In genomic region chr11:2418961-2419360, GRCh38 we compare ENCODE assay signal across 14 cellular contexts. TPM values are rescaled to one million over a fixed set of nuclear protein-coding genes. Genes with fewer than 3 reads are reported as not detected.
DNase-seq lines count a peak whose midpoint lies in the region; ATAC-seq and TF ChIP-seq lines count a peak whose summit lies in the region.
"Had no signal": no experiment of that assay in that cellular context is flagged by ENCODE, and none has a peak within 500 bp of the region (broad histone marks: within the 10 kb centered on the region; RNA-seq: fewer than 3 reads in every experiment).

No MANE protein-coding gene starts in this region.

- H4K91ac ChIP-seq in neuronal stem cell (ENCODE audit: low read depth, low read length, poor library complexity), result no peak overlapping the region

- H2BK15ac ChIP-seq in neuronal stem cell (ENCODE audit: low read length), result peak overlapping the region; percentile 100

- no peaks in the 10 kb centered on the region for H3K27me3 Mint-ChIP-seq in activated CD4-positive, alpha-beta T cell treated with anti-CD3 and anti-CD28 coated beads, Interleukin-2, amount 10 ng/mL, durations not matched to agents 7 days and 5 days
- H3K27me3 Mint-ChIP-seq in activated CD4-positive, alpha-beta T cell treated with anti-CD3 and anti-CD28 coated beads for 36 hours, result no peaks in the 10 kb centered on the region
- H3K27me3 Mint-ChIP-seq in T-helper 17 cell, result no peaks in the 10 kb centered on the region

- H3K9me3 ChIP-seq in heart left ventricle (no peaks in the 10 kb centered on the region), left ventricle myocardium inferior (replicated peaks) (no peaks in the 10 kb centered on the region), T-helper 17 cell (ENCODE audit: control insufficient read depth, low read length, poor library complexity, severe bottlenecking) (no peaks in the 10 kb centered on the region), neuronal stem cell (replicated peaks in 1 of 2; ENCODE audit: control insufficient read depth in 2 of 2, insufficient read depth in 1 of 2, low read depth in 1 of 2, low read length in 2 of 2) (no peaks in the 10 kb centered on the region)
- H3K9me3 ChIP-seq: A549; BLaER1 treated with 17β-estradiol and CSF1 and Interleukin-3, amounts not matched to agents 10 nM and 100 nM had no signal

- TF ChIP-seq POLR2A in heart left ventricle (IDR thresholded peaks at IDR 0.05), result no peak

- H3K79me1 ChIP-seq in neuronal stem cell (ENCODE audit: low read depth, low read length), result peaks cover 2% of the 10 kb centered on the region

- peak overlapping the region; percentile 65 for H4K8ac ChIP-seq in neuronal stem cell (ENCODE audit: low read depth, low read length)

- H3K4me3 Mint-ChIP-seq in activated CD4-positive, alpha-beta T cell treated with anti-CD3 and anti-CD28 coated beads, Interleukin-2, amount 10 ng/mL, durations not matched to agents 7 days and 5 days, result no peak overlapping the region
- no peak overlapping the region for H3K4me3 Mint-ChIP-seq in activated CD4-positive, alpha-beta T cell treated with anti-CD3 and anti-CD28 coated beads for 36 hours
- no peak overlapping the region for H3K4me3 Mint-ChIP-seq in T-helper 17 cell
- H3K4me3 Mint-ChIP-seq: CD8-positive, alpha-beta T cell; GM23338 had no signal

- ATAC-seq in activated CD4-positive, alpha-beta T cell treated with anti-CD3 and anti-CD28 coated beads for 36 hours, result no peak
- ATAC-seq in heart left ventricle, result no peak
- no peak for ATAC-seq in T-helper 17 cell
- no peak for ATAC-seq in HG02763 (IDR thresholded peaks at IDR 0.05; ENCODE audit: unreplicated experiment)

- H3K27me3 ChIP-seq in heart left ventricle (peaks cover 0 to 13% (median 0%) of the 10 kb centered on the region in 9 donors), left ventricle myocardium inferior (ENCODE audit: low read depth) (peaks cover 27% of the 10 kb centered on the region), neuronal stem cell (ENCODE audit: control insufficient read depth in 3 of 3, insufficient read depth in 3 of 3, low read depth in 1 of 3, low read length in 3 of 3) (no peaks in the 10 kb centered on the region)

- H3K4me1 Mint-ChIP-seq in activated CD4-positive, alpha-beta T cell treated with anti-CD3 and anti-CD28 coated beads, Interleukin-2, amount 10 ng/mL, durations not matched to agents 7 days and 5 days, result no peaks in the 10 kb centered on the region
- H3K4me1 Mint-ChIP-seq in activated CD4-positive, alpha-beta T cell treated with anti-CD3 and anti-CD28 coated beads for 36 hours, result no peaks in the 10 kb centered on the region
- no peaks in the 10 kb centered on the region for H3K4me1 Mint-ChIP-seq in T-helper 17 cell

- H3K36me3 ChIP-seq in heart left ventricle (no peaks in the 10 kb centered on the region), left ventricle myocardium inferior (no peaks in the 10 kb centered on the region), neuronal stem cell (replicated peaks in 1 of 2; ENCODE audit: control insufficient read depth in 2 of 2, insufficient read depth in 2 of 2, low read length in 2 of 2) (no peaks in the 10 kb centered on the region)
- H3K36me3 ChIP-seq: BLaER1 treated with 17β-estradiol and CSF1 and Interleukin-3, amounts not matched to agents 10 nM and 100 nM had no signal

- 55 to 77% (median 66%) methylated on average over 9 of the region's 9 CpGs for WGBS in heart left ventricle, 4 donors
- no CpG with 5 or more reads among the region's 9 CpGs for WGBS in neuronal stem cell (ENCODE audit: extremely low coverage in 2 of 2, insufficient read length in 2 of 2, insufficient replicate concordance in 1 of 2), 2 donors

- H2AFZ ChIP-seq in neuronal stem cell (ENCODE audit: low read length), result peak overlapping the region; percentile 29
- H2AFZ ChIP-seq: GM23338 had no signal

- peak overlapping the region; percentile 73 for H3K23ac ChIP-seq in neuronal stem cell (ENCODE audit: low read depth, low read length, poor library complexity)

- peak overlapping the region; percentile 82 for H2BK12ac ChIP-seq in neuronal stem cell (ENCODE audit: low read length)

- H3K27ac ChIP-seq in heart left ventricle (no peak overlapping the region), left ventricle myocardium inferior (replicated peaks) (no peak overlapping the region), neuronal stem cell (replicated peaks; ENCODE audit: low read length) (no peak overlapping the region)
- H3K27ac ChIP-seq: 22Rv1; A549; BLaER1 treated with 17β-estradiol and CSF1 and Interleukin-3, amounts not matched to agents 10 nM and 100 nM had no signal

- no peak overlapping the region for H3K4me2 ChIP-seq in neuronal stem cell (ENCODE audit: insufficient read depth, low read length, poor library complexity, severe bottlenecking)
- H3K4me2 ChIP-seq: GM23338 had no signal

- H3K9me3 Mint-ChIP-seq in activated CD4-positive, alpha-beta T cell treated with anti-CD3 and anti-CD28 coated beads, Interleukin-2, amount 10 ng/mL, durations not matched to agents 7 days and 5 days, result no peaks in the 10 kb centered on the region
- no peaks in the 10 kb centered on the region for H3K9me3 Mint-ChIP-seq in activated CD4-positive, alpha-beta T cell treated with anti-CD3 and anti-CD28 coated beads for 36 hours (ENCODE audit: low read depth)
- H3K9me3 Mint-ChIP-seq: CD8-positive, alpha-beta T cell; GM23338 had no signal

- TF ChIP-seq CTCF in heart left ventricle (IDR thresholded peaks at IDR 0.05) (no peak), left ventricle myocardium inferior (IDR thresholded peaks at IDR 0.05; ENCODE audit: borderline replicate concordance) (no peak)

- H2BK120ac ChIP-seq in neuronal stem cell (ENCODE audit: low read depth, low read length), result no peak overlapping the region

- H3K27ac Mint-ChIP-seq in activated CD4-positive, alpha-beta T cell treated with anti-CD3 and anti-CD28 coated beads, Interleukin-2, amount 10 ng/mL, durations not matched to agents 7 days and 5 days, result peak overlapping the region; percentile 41
- H3K27ac Mint-ChIP-seq in activated CD4-positive, alpha-beta T cell treated with anti-CD3 and anti-CD28 coated beads for 36 hours, result no peak overlapping the region
- peak overlapping the region; percentile 37 for H3K27ac Mint-ChIP-seq in T-helper 17 cell
- H3K27ac Mint-ChIP-seq: CD8-positive, alpha-beta T cell; GM23338 had no signal

- intact Hi-C loops in activated CD4-positive, alpha-beta T cell treated with anti-CD3 and anti-CD28 coated beads for 36 hours (cut with DNase I, micrococcal nuclease), result loop anchor here (1.0 kb wide), 2 partner anchors 19 to 222 kb away; partner anchors contain the start of gene TSSC4 (in 1 of the 2)
- intact Hi-C loops in heart left ventricle (cut with DNase I) (loop anchor here in 6 of 10 donors (1.0 to 5.0 kb wide), 4 partner anchors 112 to 222 kb away; no protein-coding TSS in a partner anchor), left ventricle myocardium inferior (cut with micrococcal nuclease) (loop anchor here (10.0 kb wide), 1 partner anchor 224 kb away; no protein-coding TSS in a partner anchor)

- H3K36me3 Mint-ChIP-seq in activated CD4-positive, alpha-beta T cell treated with anti-CD3 and anti-CD28 coated beads, Interleukin-2, amount 10 ng/mL, durations not matched to agents 7 days and 5 days (ENCODE audit: low read depth), result no peaks in the 10 kb centered on the region
- no peaks in the 10 kb centered on the region for H3K36me3 Mint-ChIP-seq in activated CD4-positive, alpha-beta T cell treated with anti-CD3 and anti-CD28 coated beads for 36 hours (ENCODE audit: low read depth)
- H3K36me3 Mint-ChIP-seq in T-helper 17 cell (ENCODE audit: low read depth), result no peaks in the 10 kb centered on the region
- H3K36me3 Mint-ChIP-seq: CD8-positive, alpha-beta T cell had no signal

- H2AK5ac ChIP-seq in neuronal stem cell (ENCODE audit: low read depth, low read length), result peak overlapping the region; percentile 97

- no peak overlapping the region for H3K4me3 ChIP-seq in heart left ventricle
- H3K4me3 ChIP-seq in left ventricle myocardium inferior, result no peak overlapping the region
- H3K4me3 ChIP-seq in neuronal stem cell (ENCODE audit: low read length in 2 of 2), result no peak overlapping the region
- H3K4me3 ChIP-seq: A549; BLaER1 treated with 17β-estradiol and CSF1 and Interleukin-3, amounts not matched to agents 10 nM and 100 nM; GM23338 had no signal

- no peak overlapping the region for H2BK5ac ChIP-seq in neuronal stem cell (ENCODE audit: low read length)

- CTCF ChIA-PET in activated CD4-positive, alpha-beta T cell treated with anti-CD3 and anti-CD28 coated beads, Interleukin-2, amount 10 ng/mL, durations not matched to agents 7 days and 5 days (lab: Charles Lee), result interaction anchor here (0.8 to 7.4 kb wide), 21 partner anchors 9 to 586 kb away, joined by 3 to 134 read pairs (median 4); partner anchors contain the start of genes C11orf21, TSPAN32 and TSSC4
- CTCF ChIA-PET in activated CD4-positive, alpha-beta T cell treated with anti-CD3 and anti-CD28 coated beads for 36 hours (lab: Charles Lee), result interaction anchor here (0.8 to 5.1 kb wide), 15 partner anchors 18 to 469 kb away, joined by 3 to 102 read pairs (median 6); partner anchors contain the start of genes C11orf21, TSPAN32 and TSSC4

- H3K4me1 ChIP-seq in heart left ventricle (peaks cover 0 to 13% (median 0%) of the 10 kb centered on the region in 12 donors), left ventricle myocardium inferior (peaks cover 13% of the 10 kb centered on the region), neuronal stem cell (ENCODE audit: control insufficient read depth in 2 of 2, insufficient read depth in 1 of 2, low read depth in 1 of 2, low read length in 2 of 2) (peaks cover 4 to 10% of the 10 kb centered on the region in 2 donors)
- H3K4me1 ChIP-seq: A549 had no signal

- H3K18ac ChIP-seq in neuronal stem cell (ENCODE audit: low read length), result no peak overlapping the region

- H3K4ac ChIP-seq in neuronal stem cell (ENCODE audit: low read length), result peak overlapping the region; percentile 95

- H3K9ac ChIP-seq in neuronal stem cell (ENCODE audit: low read depth, low read length, poor library complexity), result peak overlapping the region; percentile 77
- H3K9ac ChIP-seq: BLaER1 treated with 17β-estradiol and CSF1 and Interleukin-3, amounts not matched to agents 10 nM and 100 nM had no signal

- no peak overlapping the region for H3K14ac ChIP-seq in neuronal stem cell (ENCODE audit: low read length)

- no peak for DNase-seq in activated CD4-positive, alpha-beta T cell treated with anti-CD3 and anti-CD28 coated beads, Interleukin-2, amount 10 ng/mL, durations not matched to agents 7 days and 5 days
- DNase-seq in activated CD4-positive, alpha-beta T cell treated with anti-CD3 and anti-CD28 coated beads for 36 hours, result no peak
- DNase-seq in heart left ventricle, result peak in 3 of 5 donors; percentile 20 to 39 (median 22)
- no peak for DNase-seq in left ventricle myocardium inferior
- DNase-seq in T-helper 17 cell, result no peak
- no peak for DNase-seq in neuronal stem cell (ENCODE audit: low spot score)
- DNase-seq: DMS79 treated with DMSO at 0.1 percent for 48 hours had no signal

- POLR2A ChIA-PET in activated CD4-positive, alpha-beta T cell treated with anti-CD3 and anti-CD28 coated beads, Interleukin-2, amount 10 ng/mL, durations not matched to agents 7 days and 5 days (lab: Charles Lee), result no interaction called here
- POLR2A ChIA-PET in activated CD4-positive, alpha-beta T cell treated with anti-CD3 and anti-CD28 coated beads for 36 hours (lab: Charles Lee), result no interaction called here

RNA-seq across cellular contexts. Expression of gene TSSC4, which starts 18.4 kb away (rescaled TPM):
- total RNA-seq in activated CD4-positive, alpha-beta T cell treated with anti-CD3 and anti-CD28 coated beads, Interleukin-2, amount 10 ng/mL, durations not matched to agents 7 days and 5 days, result 10 to 100 TPM; 31.1 to 47.5 TPM
- total RNA-seq in activated CD4-positive, alpha-beta T cell treated with anti-CD3 and anti-CD28 coated beads for 36 hours, result 10 to 100 TPM; 19.8 to 38.4 TPM
- 10 to 100 TPM; 23.4 to 45.2 (median 37.2) TPM for total RNA-seq in heart left ventricle
- polyA plus RNA-seq in heart left ventricle, result 10 to 100 TPM; 34.6 to 75.9 TPM
- total RNA-seq in left ventricle myocardium inferior, result 31.7 TPM
- total RNA-seq in T-helper 17 cell, result 10 to 100 TPM; 47.9 to 60.3 TPM
- 50.8 TPM for polyA plus RNA-seq in neuronal stem cell (2013, experiment 1 of 2)
- 54.1 TPM for polyA plus RNA-seq in neuronal stem cell (2013, experiment 2 of 2)

RNA-seq across cellular contexts. Expression of gene TRPM5, which starts 25.4 kb away (rescaled TPM):
- under 1 TPM in 1 of 2 experiments, not detected in 1; 0.07 TPM for total RNA-seq in activated CD4-positive, alpha-beta T cell treated with anti-CD3 and anti-CD28 coated beads, Interleukin-2, amount 10 ng/mL, durations not matched to agents 7 days and 5 days
- total RNA-seq in activated CD4-positive, alpha-beta T cell treated with anti-CD3 and anti-CD28 coated beads for 36 hours, result under 1 TPM in 1 of 2 experiments, not detected in 1; 0.05 TPM
- total RNA-seq in heart left ventricle, result not detected
- not detected for polyA plus RNA-seq in heart left ventricle
- not detected for total RNA-seq in left ventricle myocardium inferior
- under 1 TPM; 0.07 to 0.08 TPM for total RNA-seq in T-helper 17 cell
- 0.01 TPM for polyA plus RNA-seq in neuronal stem cell (2013, experiment 1 of 2)
- polyA plus RNA-seq in neuronal stem cell (2013, experiment 2 of 2), result 0.01 TPM
- total RNA-seq: Calu3, GM23338 had no signal
- polyA plus RNA-seq: A549, GM23338 had no signal

RNA-seq across cellular contexts. Expression of gene KCNQ1, which starts 25.8 kb away (rescaled TPM):
- total RNA-seq in activated CD4-positive, alpha-beta T cell treated with anti-CD3 and anti-CD28 coated beads, Interleukin-2, amount 10 ng/mL, durations not matched to agents 7 days and 5 days, result 10 to 100 TPM; 20.4 to 24.3 TPM
- total RNA-seq in activated CD4-positive, alpha-beta T cell treated with anti-CD3 and anti-CD28 coated beads for 36 hours, result 10 to 100 TPM in 1 of 2 experiments, 1 to 10 TPM in 1; 9.1 to 10.9 TPM
- 10 to 100 TPM; 18.6 to 42.4 (median 38.4) TPM for total RNA-seq in heart left ventricle
- 10 to 100 TPM; 24.7 to 31.4 TPM for polyA plus RNA-seq in heart left ventricle
- total RNA-seq in left ventricle myocardium inferior, result 41.8 TPM
- 10 to 100 TPM; 18.6 to 25.5 TPM for total RNA-seq in T-helper 17 cell
- 1.2 TPM for polyA plus RNA-seq in neuronal stem cell (2013, experiment 1 of 2)
- polyA plus RNA-seq in neuronal stem cell (2013, experiment 2 of 2), result 1.1 TPM

RNA-seq across cellular contexts. Expression of gene CD81, which starts 41.9 kb away (rescaled TPM):
- total RNA-seq in activated CD4-positive, alpha-beta T cell treated with anti-CD3 and anti-CD28 coated beads, Interleukin-2, amount 10 ng/mL, durations not matched to agents 7 days and 5 days, result 100 to 1,000 TPM; 137 to 157 TPM
- total RNA-seq in activated CD4-positive, alpha-beta T cell treated with anti-CD3 and anti-CD28 coated beads for 36 hours, result 100 to 1,000 TPM; 118 to 145 TPM
- total RNA-seq in heart left ventricle (100 to 1,000 TPM; 277 to 994 (median 568) TPM), left ventricle myocardium inferior (412 TPM), T-helper 17 cell (100 to 1,000 TPM; 153 to 194 TPM)
- polyA plus RNA-seq in heart left ventricle, result 100 to 1,000 TPM; 442 to 518 TPM
- 200 TPM for polyA plus RNA-seq in neuronal stem cell (2013, experiment 1 of 2)
- 195 TPM for polyA plus RNA-seq in neuronal stem cell (2013, experiment 2 of 2)

Comparison
In these comparisons a context has a peak if more than half of its experiments do, and no peak if none do; other contexts are left out.
1. DNase-seq: peak in heart left ventricle (3 of 5); none in activated CD4-positive, alpha-beta T cell treated with anti-CD3 and anti-CD28 coated beads, Interleukin-2, amount 10 ng/mL, durations not matched to agents 7 days and 5 days (single experiment), activated CD4-positive, alpha-beta T cell treated with anti-CD3 and anti-CD28 coated beads for 36 hours (single experiment), left ventricle myocardium inferior (single experiment), T-helper 17 cell (0 of 3) and neuronal stem cell (single experiment).